In the genomic region with DNA sequence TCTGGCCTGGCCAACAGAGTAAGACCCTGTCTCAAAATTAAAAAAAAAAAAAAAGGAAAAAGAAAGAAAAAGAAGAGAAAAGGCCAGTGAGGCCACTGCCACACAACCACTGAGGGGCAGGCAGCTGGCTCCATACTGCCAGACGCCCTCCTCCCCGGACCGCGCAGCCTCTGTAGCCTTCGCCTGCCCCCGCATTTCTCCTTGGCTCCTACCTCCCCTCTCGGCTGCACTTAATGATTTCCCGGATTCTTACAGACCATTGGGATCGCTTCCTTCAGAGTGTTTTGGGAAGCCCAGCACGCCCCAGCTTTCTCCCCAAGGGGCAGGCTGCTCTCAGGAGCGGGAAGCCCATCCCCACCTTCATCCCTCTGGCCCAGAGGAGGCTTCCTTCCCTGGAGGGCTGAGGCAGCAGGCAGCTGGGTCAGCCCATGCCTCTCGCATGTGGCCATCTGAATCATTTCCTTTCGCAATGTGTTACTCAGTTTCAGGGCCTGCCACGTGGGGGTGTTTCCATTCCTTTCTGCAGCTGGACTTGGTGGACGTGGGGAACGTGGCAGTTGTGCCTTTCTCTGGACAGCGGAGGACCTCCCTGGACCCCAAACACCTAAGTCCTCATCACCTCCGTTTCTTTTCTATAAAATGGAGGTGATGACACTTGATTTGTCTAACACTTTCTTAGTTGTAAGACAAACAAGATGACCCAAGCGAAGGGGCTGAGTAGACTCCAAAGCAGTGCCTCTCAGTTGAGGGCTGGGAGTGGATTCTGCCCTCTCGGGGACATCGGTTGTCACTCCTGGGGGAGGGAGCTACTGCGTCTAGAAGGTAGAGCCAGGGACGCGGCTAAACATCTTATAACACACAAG, we compare ENCODE assay signal across 8 cellular contexts. TPM values are rescaled to one million over a fixed set of nuclear protein-coding genes. Genes with fewer than 3 reads are reported as not detected.
DNase-seq lines count a peak whose midpoint lies in the region; ATAC-seq and TF ChIP-seq lines count a peak whose summit lies in the region.

No MANE protein-coding gene starts in this region.

- H3K4me3 ChIP-seq in AG09309 (ENCODE audit: control insufficient read depth, low read depth, low read length), result no peak overlapping the region
- peak overlapping the region in 35 of 59 donors; percentile 1 to 61 (median 39) for H3K4me3 ChIP-seq in dorsolateral prefrontal cortex
- no peak overlapping the region for H3K4me3 ChIP-seq in CD4-positive, alpha-beta memory T cell (ENCODE audit: low read length in 2 of 2)

- TF ChIP-seq CTCF in AG09309 (IDR thresholded peaks at IDR 0.05; ENCODE audit: control insufficient read depth, insufficient read depth, low read depth, low read length, missing control alignments), result peak; percentile 2
- no peak for TF ChIP-seq CTCF in dorsolateral prefrontal cortex (IDR thresholded peaks at IDR 0.05 in 54 of 56, conservative IDR thresholded peaks at IDR 0.05 in 2 of 56; ENCODE audit: low read depth in 1 of 56, partially characterized antibody in 56 of 56)

- H3K27ac ChIP-seq in dorsolateral prefrontal cortex, result peak overlapping the region in 29 of 59 donors; percentile 6 to 70 (median 44)
- H3K27ac ChIP-seq in CD4-positive, alpha-beta memory T cell (ENCODE audit: low read depth, low read length), result no peak overlapping the region

- CTCF ChIA-PET in CD4-positive, alpha-beta memory T cell (lab: Charles Lee; ENCODE audit: partially characterized antibody), result no interaction called here

- peaks cover 8 to 12% of the 10 kb centered on the region in 2 donors for H3K27me3 Mint-ChIP-seq in CD4-positive, alpha-beta memory T cell
- peaks cover 11% of the 10 kb centered on the region for H3K27me3 Mint-ChIP-seq in activated T-cell treated with anti-CD3 and anti-CD28 coated beads, Interleukin-2, amount 50 U/mL, for 72 hours (ENCODE audit: low read depth)

- no peaks in the 10 kb centered on the region for H3K27me3 ChIP-seq in dorsolateral prefrontal cortex
- H3K27me3 ChIP-seq in CD4-positive, alpha-beta memory T cell (ENCODE audit: insufficient read depth, low read length), result no peaks in the 10 kb centered on the region

- no peak overlapping the region for H3K4me3 Mint-ChIP-seq in CD4-positive, alpha-beta memory T cell
- H3K4me3 Mint-ChIP-seq in activated T-cell treated with anti-CD3 and anti-CD28 coated beads, Interleukin-2, amount 50 U/mL, for 72 hours, result no peak overlapping the region

- H3K9me3 ChIP-seq in CD4-positive, alpha-beta memory T cell (ENCODE audit: control insufficient read depth in 1 of 2, low read length in 2 of 2), result no peaks in the 10 kb centered on the region

- H3K27ac Mint-ChIP-seq in CD4-positive, alpha-beta memory T cell, result no peak overlapping the region
- H3K27ac Mint-ChIP-seq in activated T-cell treated with anti-CD3 and anti-CD28 coated beads, Interleukin-2, amount 50 U/mL, for 72 hours, result no peak overlapping the region

- no peaks in the 10 kb centered on the region for H3K4me1 ChIP-seq in CD4-positive, alpha-beta memory T cell (ENCODE audit: insufficient read depth, low read length)

- POLR2A ChIA-PET in CD4-positive, alpha-beta memory T cell (lab: Charles Lee; ENCODE audit: partially characterized antibody), result no interaction called here

- ATAC-seq in GM21825 (IDR thresholded peaks at IDR 0.05; ENCODE audit: unreplicated experiment), result no peak
- ATAC-seq in GM18861 (IDR thresholded peaks at IDR 0.05; ENCODE audit: unreplicated experiment), result no peak
- no peak for ATAC-seq in activated T-cell treated with anti-CD3 and anti-CD28 coated beads, Interleukin-2, amount 50 U/mL, for 72 hours (replicated peaks in 1 of 2)

- DNase-seq in AG09309 (ENCODE audit: low read depth) (peak; percentile 72), NCI-H226 (peak; percentile 83), dorsolateral prefrontal cortex (peak in 6 of 10 donors; percentile 14 to 51 (median 42)), midbrain (lab: John Stamatoyannopoulos, UW) (peak; percentile 20)
- no peak for DNase-seq in CD4-positive, alpha-beta memory T cell
- DNase-seq in activated T-cell treated with anti-CD3 and anti-CD28 coated beads, Interleukin-2, amount 50 U/mL, for 72 hours, result no peak

- H3K36me3 ChIP-seq in CD4-positive, alpha-beta memory T cell (ENCODE audit: insufficient read depth, low read length), result no peaks in the 10 kb centered on the region

- H3K4me1 Mint-ChIP-seq in CD4-positive, alpha-beta memory T cell, result no peaks in the 10 kb centered on the region
- peaks cover 17% of the 10 kb centered on the region for H3K4me1 Mint-ChIP-seq in activated T-cell treated with anti-CD3 and anti-CD28 coated beads, Interleukin-2, amount 50 U/mL, for 72 hours (ENCODE audit: low read depth)

- intact Hi-C loops in dorsolateral prefrontal cortex (cut with DNase I), result no loop called here
- intact Hi-C loops in CD4-positive, alpha-beta memory T cell (cut with micrococcal nuclease), result no loop called here

- peaks cover 0 to 2% (median 0%) of the 10 kb centered on the region in 8 donors for H3K9me3 Mint-ChIP-seq in CD4-positive, alpha-beta memory T cell
- no peaks in the 10 kb centered on the region for H3K9me3 Mint-ChIP-seq in activated T-cell treated with anti-CD3 and anti-CD28 coated beads, Interleukin-2, amount 50 U/mL, for 72 hours

- no peaks in the 10 kb centered on the region for H3K36me3 Mint-ChIP-seq in CD4-positive, alpha-beta memory T cell
- no peaks in the 10 kb centered on the region for H3K36me3 Mint-ChIP-seq in activated T-cell treated with anti-CD3 and anti-CD28 coated beads, Interleukin-2, amount 50 U/mL, for 72 hours (ENCODE audit: insufficient read depth in 2 of 2)

RNA-seq across cellular contexts. Expression of a gene that starts 2.3 kb away (rescaled TPM):
- 10 to 100 TPM in 99 of 120 experiments, 1 to 10 TPM in 21; 2.9 to 56.3 (median 15.9) TPM for total RNA-seq in dorsolateral prefrontal cortex
- under 1 TPM in 1 of 2 experiments, not detected in 1; 0.23 TPM for total RNA-seq in CD4-positive, alpha-beta memory T cell
- polyA plus RNA-seq in CD4-positive, alpha-beta memory T cell, result not detected
- not detected for total RNA-seq in activated T-cell treated with anti-CD3 and anti-CD28 coated beads, Interleukin-2, amount 50 U/mL, for 72 hours

RNA-seq across cellular contexts. Expression of a gene that starts 41.0 kb away (rescaled TPM):
- under 1 TPM in 1 of 120 experiments, not detected in 119; 0.35 TPM for total RNA-seq in dorsolateral prefrontal cortex
- total RNA-seq in CD4-positive, alpha-beta memory T cell, result not detected
- polyA plus RNA-seq in CD4-positive, alpha-beta memory T cell, result not detected
- under 1 TPM in 1 of 2 donors, not detected in 1; 0.22 TPM for total RNA-seq in activated T-cell treated with anti-CD3 and anti-CD28 coated beads, Interleukin-2, amount 50 U/mL, for 72 hours

Comparison
In these comparisons a context has a peak if more than half of its experiments do, and no peak if none do; other contexts are left out.
1. DNase-seq: peak in AG09309 (single experiment), NCI-H226 (single experiment), dorsolateral prefrontal cortex (6 of 10) and midbrain (single experiment); none in CD4-positive, alpha-beta memory T cell (0 of 5) and activated T-cell treated with anti-CD3 and anti-CD28 coated beads, Interleukin-2, amount 50 U/mL, for 72 hours (0 of 2).
2. H3K4me3 ChIP-seq: peak in dorsolateral prefrontal cortex (35 of 59); none in AG09309 (single experiment) and CD4-positive, alpha-beta memory T cell (0 of 2).